Comparison of ENCODE assay signal across 8 cellular contexts in genomic region chr19:1651548-1652394, GRCh38. TPM values are rescaled to one million over a fixed set of nuclear protein-coding genes. Genes with fewer than 3 reads are reported as not detected.
DNase-seq lines count a peak whose midpoint lies in the region; ATAC-seq and TF ChIP-seq lines count a peak whose summit lies in the region.

No MANE protein-coding gene starts in this region.

- TF ChIP-seq POLR2A in suprapubic skin (IDR thresholded peaks at IDR 0.05) = no peak

- H2AFZ ChIP-seq in mesenchymal stem cell (ENCODE audit: low read depth, low read length) = no peak overlapping the region

- DNase-seq in activated B cell treated with CpG ODN at 0.5 μM for 24 hours (peak; percentile 57), mesenchymal stem cell (peak; percentile 41), suprapubic skin (ENCODE audit: low spot score in 2 of 2) (peak in 1 of 2 donors; percentile 72), islet precursor cell (no peak)

- intact Hi-C loops in activated B cell treated with CpG ODN at 0.5 μM for 24 hours (cut with micrococcal nuclease) = loop anchor here (1.0 to 5.0 kb wide), 6 partner anchors 17 to 854 kb away; partner anchors contain the start of genes GADD45B, PTBP1, REXO1 and UQCR11

- TF ChIP-seq CTCF in C4-2B (conservative IDR thresholded peaks at IDR 0.05) (no peak), activated B cell treated with CpG ODN at 0.5 μM for 24 hours (IDR thresholded peaks at IDR 0.05) (no peak), suprapubic skin (IDR thresholded peaks at IDR 0.05) (no peak)

- H3K79me1 ChIP-seq in mesenchymal stem cell (replicated peaks; ENCODE audit: low read length, poor library complexity, severe bottlenecking) = peaks cover 16% of the 10 kb centered on the region

- POLR2A ChIA-PET in activated B cell treated with CpG ODN at 0.5 μM for 24 hours (lab: Charles Lee) = interaction anchor here (0.5 to 6.9 kb wide), 14 partner anchors 10 to 1977 kb away, joined by 3 to 121 read pairs (median 8); partner anchors contain the start of genes MBD3 and UQCR11

- peak overlapping the region; percentile 88 for H3K4me2 ChIP-seq in mesenchymal stem cell (ENCODE audit: low read length, poor library complexity, severe bottlenecking)

- ATAC-seq in HG03432 (IDR thresholded peaks at IDR 0.05; ENCODE audit: unreplicated experiment) (peak; percentile 3), activated B cell treated with CpG ODN at 0.5 μM for 24 hours (ENCODE audit: low read depth) (no peak), esophagus mucosa (no peak)

- no peaks in the 10 kb centered on the region for H3K9me3 Mint-ChIP-seq in activated B cell treated with CpG ODN at 0.5 μM for 24 hours

- H3K27me3 ChIP-seq in duodenal mucosa (ENCODE audit: control insufficient read depth in 1 of 2, insufficient read depth in 2 of 2, low read length in 2 of 2) = no peaks in the 10 kb centered on the region
- no peaks in the 10 kb centered on the region for H3K27me3 ChIP-seq in mesenchymal stem cell (ENCODE audit: control insufficient read depth in 1 of 2, insufficient read depth in 1 of 2, low read length in 2 of 2)
- no peaks in the 10 kb centered on the region for H3K27me3 ChIP-seq in suprapubic skin

- H3K4me3 ChIP-seq in duodenal mucosa (ENCODE audit: low read depth in 1 of 2, low read length in 2 of 2) (peak overlapping the region; percentile 57 to 61), mesenchymal stem cell (ENCODE audit: insufficient read depth in 1 of 2, low read depth in 1 of 2, low read length in 2 of 2) (peak overlapping the region; percentile 81 to 82), suprapubic skin (peak overlapping the region; percentile 94)

- no peak overlapping the region for H2AK5ac ChIP-seq in mesenchymal stem cell (ENCODE audit: low read length, severe bottlenecking)

- peaks cover 7% of the 10 kb centered on the region for H3K36me3 Mint-ChIP-seq in activated B cell treated with CpG ODN at 0.5 μM for 24 hours (ENCODE audit: low read depth)

- peak overlapping the region; percentile 53 for H4K8ac ChIP-seq in mesenchymal stem cell (ENCODE audit: low read length)

- H2BK12ac ChIP-seq in mesenchymal stem cell (ENCODE audit: low read length in 2 of 2) = no peak overlapping the region

- H3K9ac ChIP-seq in duodenal mucosa (ENCODE audit: low read depth in 1 of 2, low read length in 2 of 2) (peak overlapping the region; percentile 46 to 47), mesenchymal stem cell (ENCODE audit: low read length) (peak overlapping the region; percentile 79)

- peak overlapping the region; percentile 6 to 53 for H3K4ac ChIP-seq in mesenchymal stem cell (ENCODE audit: low read depth in 1 of 2, low read length in 2 of 2)

- H3K18ac ChIP-seq in mesenchymal stem cell (ENCODE audit: low read depth in 1 of 2, low read length in 2 of 2) = peak overlapping the region in 1 of 2 experiments; percentile 43

- 1% methylated on average over 23 of the region's 118 CpGs for WGBS in mesenchymal stem cell
- WGBS in suprapubic skin = 0% methylated on average over 2 of the region's 118 CpGs

- no peaks in the 10 kb centered on the region for H3K27me3 Mint-ChIP-seq in activated B cell treated with CpG ODN at 0.5 μM for 24 hours

- H3K27ac Mint-ChIP-seq in activated B cell treated with CpG ODN at 0.5 μM for 24 hours = peak overlapping the region; percentile 92

- H2BK15ac ChIP-seq in mesenchymal stem cell (ENCODE audit: low read depth, poor library complexity, severe bottlenecking) = peak overlapping the region; percentile 19

- H3K27ac ChIP-seq in C4-2B = peak overlapping the region; percentile 95
- H3K27ac ChIP-seq in duodenal mucosa (ENCODE audit: low read depth, low read length) = peak overlapping the region; percentile 32
- no peak overlapping the region for H3K27ac ChIP-seq in mesenchymal stem cell (ENCODE audit: low read length, poor library complexity, severe bottlenecking)
- H3K27ac ChIP-seq in suprapubic skin = peak overlapping the region; percentile 63

- H3K4me1 ChIP-seq in duodenal mucosa (ENCODE audit: control insufficient read depth in 1 of 2, insufficient read depth in 2 of 2, low read length in 2 of 2) (peaks cover 0 to 3% of the 10 kb centered on the region in 2 donors), mesenchymal stem cell (ENCODE audit: control insufficient read depth, insufficient read depth, low read depth, low read length) (peaks cover 42% of the 10 kb centered on the region), suprapubic skin (peaks cover 24% of the 10 kb centered on the region)

- peak overlapping the region in 1 of 2 experiments; percentile 90 for H3K14ac ChIP-seq in mesenchymal stem cell (ENCODE audit: low read length in 2 of 2)

- CTCF ChIA-PET in activated B cell treated with CpG ODN at 0.5 μM for 24 hours (lab: Charles Lee) = interaction anchor here (1.0 to 3.1 kb wide), 5 partner anchors 18 to 106 kb away, joined by 4 to 29 read pairs (median 4); no protein-coding TSS in a partner anchor

- H3K9me3 ChIP-seq in duodenal mucosa (ENCODE audit: control insufficient read depth in 1 of 2, low read length in 2 of 2) (no peaks in the 10 kb centered on the region), mesenchymal stem cell (ENCODE audit: control insufficient read depth, low read length) (no peaks in the 10 kb centered on the region), suprapubic skin (no peaks in the 10 kb centered on the region)

- TF ChIP-seq EP300 in suprapubic skin (IDR thresholded peaks at IDR 0.05) = no peak

- no peak overlapping the region for H4K91ac ChIP-seq in mesenchymal stem cell (ENCODE audit: low read length)

- H2BK120ac ChIP-seq in mesenchymal stem cell (ENCODE audit: low read depth, low read length) = peak overlapping the region; percentile 89

- H3K4me3 Mint-ChIP-seq in activated B cell treated with CpG ODN at 0.5 μM for 24 hours = peak overlapping the region; percentile 91

- peaks cover 0 to 17% of the 10 kb centered on the region in 2 donors for H3K36me3 ChIP-seq in duodenal mucosa (ENCODE audit: control insufficient read depth in 1 of 2, insufficient read depth in 2 of 2, low read length in 2 of 2)
- H3K36me3 ChIP-seq in mesenchymal stem cell (ENCODE audit: control insufficient read depth in 1 of 2, insufficient read depth in 2 of 2, low read depth in 1 of 2, low read length in 2 of 2) = peaks cover 10 to 30% of the 10 kb centered on the region in 2 experiments
- peaks cover 13% of the 10 kb centered on the region for H3K36me3 ChIP-seq in suprapubic skin

- H2BK5ac ChIP-seq in mesenchymal stem cell (ENCODE audit: low read depth, low read length, poor library complexity, severe bottlenecking) = no peak overlapping the region

- H3K4me1 Mint-ChIP-seq in activated B cell treated with CpG ODN at 0.5 μM for 24 hours = peaks cover 68% of the 10 kb centered on the region

- H3K23ac ChIP-seq in mesenchymal stem cell (ENCODE audit: low read length in 2 of 2) = no peak overlapping the region

RNA-seq across cellular contexts. Expression of gene TCF3, which starts 0.6 kb away (rescaled TPM):
- total RNA-seq in activated B cell treated with CpG ODN at 0.5 μM for 24 hours (139 and 143 TPM in 2 replicates), suprapubic skin (10 to 100 TPM; 57.2 to 80.9 (median 68.7) TPM), esophagus mucosa (39.5 TPM)
- 108 TPM for polyA plus RNA-seq in mesenchymal stem cell (2013, experiment 1 of 2)
- polyA plus RNA-seq in mesenchymal stem cell (2013, experiment 2 of 2) = 111 TPM

RNA-seq across cellular contexts. Expression of gene UQCR11, which starts 46.5 kb away (rescaled TPM):
- 117 and 141 TPM in 2 replicates for total RNA-seq in activated B cell treated with CpG ODN at 0.5 μM for 24 hours
- 214 TPM for polyA plus RNA-seq in mesenchymal stem cell (2013, experiment 1 of 2)
- polyA plus RNA-seq in mesenchymal stem cell (2013, experiment 2 of 2) = 220 TPM
- 10 to 100 TPM; 33.4 to 73.1 (median 59.4) TPM for total RNA-seq in suprapubic skin
- 225 TPM for total RNA-seq in esophagus mucosa

RNA-seq across cellular contexts. Expression of gene MBD3, which starts 59.1 kb away (rescaled TPM):
- total RNA-seq in activated B cell treated with CpG ODN at 0.5 μM for 24 hours (91.9 and 96.9 TPM in 2 replicates), suprapubic skin (10 to 100 TPM; 53.2 to 87.9 (median 69.0) TPM), esophagus mucosa (44.2 TPM)
- 43.8 TPM for polyA plus RNA-seq in mesenchymal stem cell (2013, experiment 1 of 2)
- polyA plus RNA-seq in mesenchymal stem cell (2013, experiment 2 of 2) = 41.6 TPM
